Comparison of ENCODE assay signal across 28 cellular contexts in the genomic region with DNA sequence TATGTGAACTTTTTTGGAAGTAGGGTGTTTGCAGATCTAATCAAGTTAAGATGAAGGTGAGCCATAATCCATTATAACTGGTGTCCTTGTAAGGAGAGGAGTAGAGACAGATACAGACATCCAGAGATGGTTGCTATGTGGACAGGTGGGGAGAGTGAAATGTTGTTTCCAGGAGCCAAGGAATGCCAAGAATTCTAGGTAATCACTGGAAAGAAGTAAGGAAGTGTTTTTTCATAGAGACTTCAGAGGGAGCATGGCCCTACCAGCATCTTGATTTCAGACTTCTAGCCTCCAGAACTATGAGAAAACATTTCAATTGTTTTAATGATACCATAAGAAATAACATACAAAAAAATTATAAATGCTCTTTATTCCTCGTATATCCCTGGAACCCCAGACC.
"Had no signal": no experiment of that assay in that cellular context is flagged by ENCODE, and none has a peak within 500 bp of the region (broad histone marks: within the 10 kb centered on the region; RNA-seq: fewer than 3 reads in every experiment).

No MANE protein-coding gene starts in this region.

- H3K27ac Mint-ChIP-seq: activated CD4-positive, alpha-beta memory T cell treated with anti-CD3 and anti-CD28 coated beads, Interleukin-2, amount 10 ng/mL, durations not matched to agents 7 days and 5 days; activated CD4-positive, alpha-beta T cell treated with anti-CD3 and anti-CD28 coated beads for 36 hours; activated naive CD4-positive, alpha-beta T cell treated with anti-CD3 and anti-CD28 coated beads, Interleukin-2, amount 10 ng/mL, durations not matched to agents 7 days and 5 days; activated naive CD8-positive, alpha-beta T cell treated with anti-CD3 and anti-CD28 coated beads for 36 hours; activated T-helper 2 cell treated with anti-CD3 and anti-CD28 coated beads, Interferon-gamma antibody, Interleukin-2, Interleukin-4, amounts not matched to agents 10 μg/mL and 5 μg/mL and 100 μg/mL, durations not matched to agents 14 hours and 24 hours and 36 hours had no signal

- H3K27me3 ChIP-seq: brain microvascular endothelial cell had no signal

- H3K4me1 Mint-ChIP-seq: activated CD4-positive, alpha-beta memory T cell treated with anti-CD3 and anti-CD28 coated beads, Interleukin-2, amount 10 ng/mL, durations not matched to agents 7 days and 5 days; activated CD4-positive, alpha-beta T cell treated with anti-CD3 and anti-CD28 coated beads for 36 hours; activated naive CD4-positive, alpha-beta T cell treated with anti-CD3 and anti-CD28 coated beads, Interleukin-2, amount 10 ng/mL, durations not matched to agents 7 days and 5 days; activated naive CD8-positive, alpha-beta T cell treated with anti-CD3 and anti-CD28 coated beads for 36 hours had no signal

- H3K27me3 Mint-ChIP-seq: activated CD4-positive, alpha-beta memory T cell treated with anti-CD3 and anti-CD28 coated beads, Interleukin-2, amount 10 ng/mL, durations not matched to agents 7 days and 5 days; activated CD4-positive, alpha-beta T cell treated with anti-CD3 and anti-CD28 coated beads for 36 hours; activated naive CD4-positive, alpha-beta T cell treated with anti-CD3 and anti-CD28 coated beads, Interleukin-2, amount 10 ng/mL, durations not matched to agents 7 days and 5 days; activated naive CD8-positive, alpha-beta T cell treated with anti-CD3 and anti-CD28 coated beads for 36 hours had no signal

- H3K4me3 Mint-ChIP-seq: activated CD4-positive, alpha-beta memory T cell treated with anti-CD3 and anti-CD28 coated beads, Interleukin-2, amount 10 ng/mL, durations not matched to agents 7 days and 5 days; activated CD4-positive, alpha-beta T cell treated with anti-CD3 and anti-CD28 coated beads for 36 hours; activated naive CD4-positive, alpha-beta T cell treated with anti-CD3 and anti-CD28 coated beads, Interleukin-2, amount 10 ng/mL, durations not matched to agents 7 days and 5 days; activated naive CD8-positive, alpha-beta T cell treated with anti-CD3 and anti-CD28 coated beads for 36 hours had no signal

- H3K27ac ChIP-seq: brain microvascular endothelial cell, cardiac muscle cell, SK-N-MC, VCaP had no signal

- H3K9me3 Mint-ChIP-seq: activated CD4-positive, alpha-beta memory T cell treated with anti-CD3 and anti-CD28 coated beads, Interleukin-2, amount 10 ng/mL, durations not matched to agents 7 days and 5 days had no signal

- DNase-seq: activated CD4-positive, alpha-beta memory T cell treated with anti-CD3 and anti-CD28 coated beads, Interleukin-2, amount 10 ng/mL, durations not matched to agents 7 days and 5 days; activated CD4-positive, alpha-beta T cell treated with anti-CD3 and anti-CD28 coated beads for 36 hours; activated CD4-positive, alpha-beta T cell treated with anti-CD3 and anti-CD28 coated beads, Interleukin-2, amount 50 U/mL, for 1 hour; activated gamma-delta T cell treated with Interleukin-2 at 50 U/mL for 16 hours; activated naive CD4-positive, alpha-beta T cell treated with anti-CD3 and anti-CD28 coated beads, Interleukin-2, amount 10 ng/mL, durations not matched to agents 7 days and 5 days; activated naive CD8-positive, alpha-beta T cell treated with anti-CD3 and anti-CD28 coated beads for 36 hours; activated T-cell treated with anti-CD3 and anti-CD28 coated beads for 4 hours; activated T-cell treated with anti-CD3 and anti-CD28 coated beads, Interleukin-2, amount 50 U/mL, for 48 hours; brain microvascular endothelial cell; Karpas-422; MM.1S; NCI-H1105; NCI-H1436; NCI-H1694 treated with DMSO at 0.1 percent for 48 hours; NCI-H2029 treated with DMSO at 0.1 percent for 48 hours; NCI-H345; NCI-H510A; NCI-H526 treated with DMSO at 0.1 percent for 48 hours; NCI-H82; OCI-M1; RPMI8226; T-helper 1 cell had no signal

- H3K4me3 ChIP-seq: cardiac muscle cell, SK-N-MC had no signal

- H3K36me3 ChIP-seq: brain microvascular endothelial cell, cardiac muscle cell had no signal

- H3K36me3 Mint-ChIP-seq: activated naive CD4-positive, alpha-beta T cell treated with anti-CD3 and anti-CD28 coated beads, Interleukin-2, amount 10 ng/mL, durations not matched to agents 7 days and 5 days; activated naive CD8-positive, alpha-beta T cell treated with anti-CD3 and anti-CD28 coated beads for 36 hours had no signal

- ATAC-seq: activated CD4-positive, alpha-beta T cell treated with anti-CD3 and anti-CD28 coated beads for 36 hours; Panc1; Right ventricle myocardium inferior had no signal
